ENCODE assay signal across 1 cellular context in the genomic region with DNA sequence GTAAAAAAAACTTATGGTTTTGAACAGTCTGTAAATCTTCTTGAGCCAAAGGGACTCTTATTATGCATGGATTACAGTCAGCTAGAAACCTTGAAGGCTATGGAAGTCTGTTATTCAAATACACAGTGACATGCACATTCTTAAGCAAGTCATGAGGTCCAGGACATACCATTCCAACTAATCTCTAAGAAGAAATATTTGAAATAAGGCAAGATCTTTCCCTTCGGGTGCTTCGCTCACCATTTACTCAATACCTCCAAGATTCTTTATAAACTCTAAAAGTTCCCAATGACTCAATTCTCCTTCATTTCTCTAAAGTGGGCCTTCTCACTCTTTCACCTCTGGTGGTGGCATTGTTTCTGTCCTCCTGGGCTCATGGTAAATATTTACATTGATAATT.
TF ChIP-seq lines count a peak whose summit lies in the region.

No MANE protein-coding gene starts in this region.

TF ChIP-seq in GM23338, 12 proteins besides CTCF, POLR2A, EP300 and RAD21 (continued from another document):
- TF ChIP-seq, protein P1, sequence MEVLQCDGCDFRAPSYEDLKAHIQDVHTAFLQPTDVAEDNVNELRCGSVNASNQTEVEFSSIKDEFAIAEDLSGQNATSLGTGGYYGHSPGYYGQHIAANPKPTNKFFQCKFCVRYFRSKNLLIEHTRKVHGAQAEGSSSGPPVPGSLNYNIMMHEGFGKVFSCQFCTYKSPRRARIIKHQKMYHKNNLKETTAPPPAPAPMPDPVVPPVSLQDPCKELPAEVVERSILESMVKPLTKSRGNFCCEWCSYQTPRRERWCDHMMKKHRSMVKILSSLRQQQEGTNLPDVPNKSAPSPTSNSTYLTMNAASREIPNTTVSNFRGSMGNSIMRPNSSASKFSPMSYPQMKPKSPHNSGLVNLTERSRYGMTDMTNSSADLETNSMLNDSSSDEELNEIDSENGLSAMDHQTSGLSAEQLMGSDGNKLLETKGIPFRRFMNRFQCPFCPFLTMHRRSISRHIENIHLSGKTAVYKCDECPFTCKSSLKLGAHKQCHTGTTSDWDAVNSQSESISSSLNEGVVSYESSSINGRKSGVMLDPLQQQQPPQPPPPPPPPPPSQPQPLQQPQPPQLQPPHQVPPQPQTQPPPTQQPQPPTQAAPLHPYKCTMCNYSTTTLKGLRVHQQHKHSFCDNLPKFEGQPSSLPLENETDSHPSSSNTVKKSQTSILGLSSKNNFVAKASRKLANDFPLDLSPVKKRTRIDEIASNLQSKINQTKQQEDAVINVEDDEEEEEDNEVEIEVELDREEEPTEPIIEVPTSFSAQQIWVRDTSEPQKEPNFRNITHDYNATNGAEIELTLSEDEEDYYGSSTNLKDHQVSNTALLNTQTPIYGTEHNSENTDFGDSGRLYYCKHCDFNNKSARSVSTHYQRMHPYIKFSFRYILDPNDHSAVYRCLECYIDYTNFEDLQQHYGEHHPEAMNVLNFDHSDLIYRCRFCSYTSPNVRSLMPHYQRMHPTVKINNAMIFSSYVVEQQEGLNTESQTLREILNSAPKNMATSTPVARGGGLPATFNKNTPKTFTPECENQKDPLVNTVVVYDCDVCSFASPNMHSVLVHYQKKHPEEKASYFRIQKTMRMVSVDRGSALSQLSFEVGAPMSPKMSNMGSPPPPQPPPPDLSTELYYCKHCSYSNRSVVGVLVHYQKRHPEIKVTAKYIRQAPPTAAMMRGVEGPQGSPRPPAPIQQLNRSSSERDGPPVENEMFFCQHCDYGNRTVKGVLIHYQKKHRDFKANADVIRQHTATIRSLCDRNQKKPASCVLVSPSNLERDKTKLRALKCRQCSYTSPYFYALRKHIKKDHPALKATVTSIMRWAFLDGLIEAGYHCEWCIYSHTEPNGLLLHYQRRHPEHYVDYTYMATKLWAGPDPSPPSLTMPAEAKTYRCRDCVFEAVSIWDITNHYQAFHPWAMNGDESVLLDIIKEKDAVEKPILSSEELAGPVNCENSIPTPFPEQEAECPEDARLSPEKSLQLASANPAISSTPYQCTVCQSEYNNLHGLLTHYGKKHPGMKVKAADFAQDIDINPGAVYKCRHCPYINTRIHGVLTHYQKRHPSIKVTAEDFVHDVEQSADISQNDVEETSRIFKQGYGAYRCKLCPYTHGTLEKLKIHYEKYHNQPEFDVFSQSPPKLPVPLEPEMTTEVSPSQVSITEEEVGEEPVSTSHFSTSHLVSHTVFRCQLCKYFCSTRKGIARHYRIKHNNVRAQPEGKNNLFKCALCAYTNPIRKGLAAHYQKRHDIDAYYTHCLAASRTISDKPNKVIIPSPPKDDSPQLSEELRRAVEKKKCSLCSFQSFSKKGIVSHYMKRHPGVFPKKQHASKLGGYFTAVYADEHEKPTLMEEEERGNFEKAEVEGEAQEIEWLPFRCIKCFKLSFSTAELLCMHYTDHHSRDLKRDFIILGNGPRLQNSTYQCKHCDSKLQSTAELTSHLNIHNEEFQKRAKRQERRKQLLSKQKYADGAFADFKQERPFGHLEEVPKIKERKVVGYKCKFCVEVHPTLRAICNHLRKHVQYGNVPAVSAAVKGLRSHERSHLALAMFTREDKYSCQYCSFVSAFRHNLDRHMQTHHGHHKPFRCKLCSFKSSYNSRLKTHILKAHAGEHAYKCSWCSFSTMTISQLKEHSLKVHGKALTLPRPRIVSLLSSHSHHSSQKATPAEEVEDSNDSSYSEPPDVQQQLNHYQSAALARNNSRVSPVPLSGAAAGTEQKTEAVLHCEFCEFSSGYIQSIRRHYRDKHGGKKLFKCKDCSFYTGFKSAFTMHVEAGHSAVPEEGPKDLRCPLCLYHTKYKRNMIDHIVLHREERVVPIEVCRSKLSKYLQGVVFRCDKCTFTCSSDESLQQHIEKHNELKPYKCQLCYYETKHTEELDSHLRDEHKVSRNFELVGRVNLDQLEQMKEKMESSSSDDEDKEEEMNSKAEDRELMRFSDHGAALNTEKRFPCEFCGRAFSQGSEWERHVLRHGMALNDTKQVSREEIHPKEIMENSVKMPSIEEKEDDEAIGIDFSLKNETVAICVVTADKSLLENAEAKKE (CRISPR knock-in tag; IDR thresholded peaks at IDR 0.05) = no peak
